6 cellular contexts compared by ENCODE assay signal in genomic region chr10:102413053-102413705, GRCh38. TPM values are rescaled to one million over a fixed set of nuclear protein-coding genes. Genes with fewer than 3 reads are reported as not detected.
A peak's percentile ranks its signal among the peaks of the same experiment; 100 is the strongest.
DNase-seq lines count a peak whose midpoint lies in the region; ATAC-seq and TF ChIP-seq lines count a peak whose summit lies in the region.

No MANE protein-coding gene starts in this region.

- DNase-seq in activated naive CD4-positive, alpha-beta T cell treated with anti-CD3 and anti-CD28 coated beads for 36 hours, result peak; percentile 64
- no peak for DNase-seq in activated naive CD4-positive, alpha-beta T cell (lab: John Stamatoyannopoulos, UW)
- DNase-seq in WTC11 (ENCODE audit: low spot score), result peak; percentile 64
- peak; percentile 28 for DNase-seq in stimulated activated naive CD4-positive, alpha-beta T cell treated with Interleukin-2 at 50 U/mL for 16 hours (lab: John Stamatoyannopoulos, UW)
- no peak for DNase-seq in HuH-7.5 (ENCODE audit: low spot score)

- no peak overlapping the region for H3K4me3 Mint-ChIP-seq in activated naive CD4-positive, alpha-beta T cell treated with anti-CD3 and anti-CD28 coated beads for 36 hours
- no peak overlapping the region for H3K4me3 Mint-ChIP-seq in WTC11

- H3K27me3 Mint-ChIP-seq in activated naive CD4-positive, alpha-beta T cell treated with anti-CD3 and anti-CD28 coated beads for 36 hours (ENCODE audit: low read depth), result peaks cover 19% of the 10 kb centered on the region
- peaks cover 47% of the 10 kb centered on the region for H3K27me3 Mint-ChIP-seq in WTC11 (ENCODE audit: low read depth)

- H3K27ac Mint-ChIP-seq in activated naive CD4-positive, alpha-beta T cell treated with anti-CD3 and anti-CD28 coated beads for 36 hours, result no peak overlapping the region
- H3K27ac Mint-ChIP-seq in WTC11, result no peak overlapping the region

- ATAC-seq in WTC11 (no peak), HG02588 (IDR thresholded peaks at IDR 0.05; ENCODE audit: unreplicated experiment) (no peak)

- peaks cover 24% of the 10 kb centered on the region for H3K4me1 Mint-ChIP-seq in activated naive CD4-positive, alpha-beta T cell treated with anti-CD3 and anti-CD28 coated beads for 36 hours (ENCODE audit: low read depth)
- H3K4me1 Mint-ChIP-seq in WTC11, result peaks cover 35% of the 10 kb centered on the region

- POLR2A ChIA-PET in WTC11 (lab: Charles Lee), result interaction anchor here (1.0 kb wide), 1 partner anchor 19 kb away, joined by 3 read pairs; the partner anchor contains the start of gene CUEDC2

- no peaks in the 10 kb centered on the region for H3K9me3 Mint-ChIP-seq in activated naive CD4-positive, alpha-beta T cell treated with anti-CD3 and anti-CD28 coated beads for 36 hours
- no peaks in the 10 kb centered on the region for H3K9me3 Mint-ChIP-seq in WTC11

- CTCF ChIA-PET in activated naive CD4-positive, alpha-beta T cell treated with anti-CD3 and anti-CD28 coated beads for 36 hours (lab: Charles Lee), result interaction anchor here (1.0 to 3.2 kb wide), 2 partner anchors 10 to 15 kb away, joined by 8 to 25 read pairs; no protein-coding TSS in a partner anchor
- CTCF ChIA-PET in WTC11 (lab: Charles Lee), result interaction anchor here (0.7 to 5.5 kb wide), 11 partner anchors 9 to 182 kb away, joined by 3 to 61 read pairs (median 4); partner anchors contain the start of genes NFKB2 and SUFU

- no peaks in the 10 kb centered on the region for H3K36me3 Mint-ChIP-seq in activated naive CD4-positive, alpha-beta T cell treated with anti-CD3 and anti-CD28 coated beads for 36 hours (ENCODE audit: low read depth)
- H3K36me3 Mint-ChIP-seq in WTC11, result no peaks in the 10 kb centered on the region

- intact Hi-C loops in activated naive CD4-positive, alpha-beta T cell treated with anti-CD3 and anti-CD28 coated beads for 36 hours (cut with micrococcal nuclease), result no loop called here

- TF ChIP-seq CTCF in WTC11 (IDR thresholded peaks at IDR 0.05), result no peak

TF ChIP-seq in WTC11, 78 proteins besides CTCF, POLR2A, EP300 and RAD21:
- no peak for TF ChIP-seq GTF2I (CRISPR knock-in tag; conservative IDR thresholded peaks at IDR 0.05)
- no peak for TF ChIP-seq ATF2 (CRISPR knock-in tag; IDR thresholded peaks at IDR 0.05; ENCODE audit: borderline replicate concordance, low read depth)
- TF ChIP-seq CREM (CRISPR knock-in tag; IDR thresholded peaks at IDR 0.05), result no peak
- no peak for TF ChIP-seq TEAD4 (CRISPR knock-in tag; IDR thresholded peaks at IDR 0.05)
- TF ChIP-seq NFATC4 (CRISPR knock-in tag; IDR thresholded peaks at IDR 0.05), result no peak
- no peak for TF ChIP-seq NFE2L1 (CRISPR knock-in tag; IDR thresholded peaks at IDR 0.05)
- no peak for TF ChIP-seq ZNF671 (CRISPR knock-in tag; IDR thresholded peaks at IDR 0.05)
- TF ChIP-seq GRHL2 (CRISPR knock-in tag; IDR thresholded peaks at IDR 0.05; ENCODE audit: insufficient replicate concordance, severe bottlenecking), result no peak
- TF ChIP-seq CREB1 (CRISPR knock-in tag; IDR thresholded peaks at IDR 0.05), result no peak
- TF ChIP-seq JUN (CRISPR knock-in tag; IDR thresholded peaks at IDR 0.05), result no peak

RNA-seq across cellular contexts. Expression of gene PSD, which starts 5.4 kb away (rescaled TPM):
- total RNA-seq in activated naive CD4-positive, alpha-beta T cell treated with anti-CD3 and anti-CD28 coated beads for 36 hours, result 1 to 10 TPM; 6.2 to 7.2 TPM
- total RNA-seq in WTC11 (2021), result 10.2 to 12.5 TPM (median 10.4 TPM) in 3 replicates

RNA-seq across cellular contexts. Expression of gene FBXL15, which starts 7.5 kb away (rescaled TPM):
- total RNA-seq in activated naive CD4-positive, alpha-beta T cell treated with anti-CD3 and anti-CD28 coated beads for 36 hours, result 10 to 100 TPM in 1 of 2 experiments, 1 to 10 TPM in 1; 9.9 to 10.8 TPM
- 21.6 to 24.6 TPM (median 23.2 TPM) in 3 replicates for total RNA-seq in WTC11 (2021)

RNA-seq across cellular contexts. Expression of gene NFKB2, which starts 17.7 kb away (rescaled TPM):
- total RNA-seq in activated naive CD4-positive, alpha-beta T cell treated with anti-CD3 and anti-CD28 coated beads for 36 hours, result 100 to 1,000 TPM; 328 to 345 TPM
- total RNA-seq in WTC11 (2021), result 24.6 to 28.0 TPM (median 27.6 TPM) in 3 replicates

RNA-seq across cellular contexts. Expression of gene CUEDC2, which starts 19.2 kb away (rescaled TPM):
- 10 to 100 TPM; 63.3 to 64.4 TPM for total RNA-seq in activated naive CD4-positive, alpha-beta T cell treated with anti-CD3 and anti-CD28 coated beads for 36 hours
- 40.2 to 69.0 TPM (median 65.8 TPM) in 3 replicates for total RNA-seq in WTC11 (2021)

RNA-seq across cellular contexts. Expression of gene C10orf95, which starts 38.2 kb away (rescaled TPM):
- under 1 TPM; 0.14 to 0.15 TPM for total RNA-seq in activated naive CD4-positive, alpha-beta T cell treated with anti-CD3 and anti-CD28 coated beads for 36 hours
- total RNA-seq in WTC11 (2021), result 0.57 to 0.96 TPM (median 0.87 TPM) in 3 replicates

Comparison
In these comparisons a context has a peak if more than half of its experiments do, and no peak if none do; other contexts are left out.
1. DNase-seq: peak in activated naive CD4-positive, alpha-beta T cell treated with anti-CD3 and anti-CD28 coated beads for 36 hours (single experiment), WTC11 (single experiment) and stimulated activated naive CD4-positive, alpha-beta T cell treated with Interleukin-2 at 50 U/mL for 16 hours (single experiment); none in activated naive CD4-positive, alpha-beta T cell (0 of 4) and HuH-7.5 (single experiment).
2. RNA of gene NFKB2, which starts 17.7 kb away (total RNA-seq): 328 to 345 TPM in activated naive CD4-positive, alpha-beta T cell treated with anti-CD3 and anti-CD28 coated beads for 36 hours; 24.6 to 28.0 TPM in WTC11; every median in the first group is over 10 times any median in the second.